15 cellular contexts compared by ENCODE assay signal in genomic region chr17:16495561-16495960, GRCh38. TPM values are rescaled to one million over a fixed set of nuclear protein-coding genes. Genes with fewer than 3 reads are reported as not detected.
A peak's percentile ranks its signal among the peaks of the same experiment; 100 is the strongest.
DNase-seq lines count a peak whose midpoint lies in the region; ATAC-seq and TF ChIP-seq lines count a peak whose summit lies in the region.
"Had no signal": no experiment of that assay in that cellular context is flagged by ENCODE, and none has a peak within 500 bp of the region (broad histone marks: within the 10 kb centered on the region; RNA-seq: fewer than 3 reads in every experiment).

No MANE protein-coding gene starts in this region.

- no peak for ATAC-seq in stimulated activated memory B cell treated with anti-CD40 and anti-IgM and Interleukin-4, amounts not matched to agents 10 μg/mL and 1 μg/mL and 100 μg/mL, for 72 hours
- ATAC-seq in GM21447 (IDR thresholded peaks at IDR 0.05; ENCODE audit: unreplicated experiment) = no peak

- no peaks in the 10 kb centered on the region for H3K27me3 ChIP-seq in transverse colon
- H3K27me3 ChIP-seq: BE2C had no signal

- H3K4me1 Mint-ChIP-seq in neural crest cell (peaks cover 7% of the 10 kb centered on the region), endothelial cell (ENCODE audit: unreplicated experiment) (peaks cover 4% of the 10 kb centered on the region)
- peaks cover 6% of the 10 kb centered on the region for H3K4me1 Mint-ChIP-seq in stimulated activated memory B cell treated with anti-CD40 and anti-IgM and Interleukin-4, amounts not matched to agents 10 μg/mL and 1 μg/mL and 100 μg/mL, for 72 hours

- no peak for TF ChIP-seq CTCF in neural crest cell (conservative IDR thresholded peaks at IDR 0.05)
- TF ChIP-seq CTCF in transverse colon (IDR thresholded peaks at IDR 0.05) = no peak
- no peak for TF ChIP-seq CTCF in endothelial cell (IDR thresholded peaks at IDR 0.05; ENCODE audit: unreplicated experiment)

- H3K4me3 Mint-ChIP-seq in neural crest cell = peak overlapping the region; percentile 35
- no peak overlapping the region for H3K4me3 Mint-ChIP-seq in endothelial cell (ENCODE audit: unreplicated experiment)
- no peak overlapping the region for H3K4me3 Mint-ChIP-seq in stimulated activated memory B cell treated with anti-CD40 and anti-IgM and Interleukin-4, amounts not matched to agents 10 μg/mL and 1 μg/mL and 100 μg/mL, for 72 hours

- DNase-seq in NCI-H69 (lab: John Stamatoyannopoulos, UW) (peak; percentile 5), neural crest cell (ENCODE audit: low read depth, low spot score) (no peak), transverse colon (peak; percentile 30), endothelial cell (ENCODE audit: low spot score) (no peak)
- DNase-seq: ACHN; BE2C; C1 segment of cervical spinal cord; Caco-2; CD4-positive, CD25-positive, alpha-beta regulatory T cell; GDM1; HCEC 1CT had no signal

- in situ Hi-C loops in transverse colon (cut with MboI; ENCODE audit: low pct_ligation_motif_present in 1 of 4, low pct_unique_long_range_greater_than_20kb in 1 of 4, low sequenced_read_pairs in 3 of 4) = no loop called here

- H3K27ac Mint-ChIP-seq in neural crest cell (ENCODE audit: unreplicated experiment) (no peak overlapping the region), endothelial cell (ENCODE audit: unreplicated experiment) (no peak overlapping the region)
- H3K27ac Mint-ChIP-seq in stimulated activated memory B cell treated with anti-CD40 and anti-IgM and Interleukin-4, amounts not matched to agents 10 μg/mL and 1 μg/mL and 100 μg/mL, for 72 hours = no peak overlapping the region
- H3K27ac Mint-ChIP-seq: CD4-positive, CD25-positive, alpha-beta regulatory T cell had no signal

- peaks cover 0 to 26% (median 23%) of the 10 kb centered on the region in 4 donors for H3K4me1 ChIP-seq in transverse colon
- H3K4me1 ChIP-seq: BE2C had no signal

- intact Hi-C loops in transverse colon (cut with DNase I; ENCODE audit: low total_unique reads) = no loop called here

- H3K36me3 ChIP-seq in transverse colon = no peaks in the 10 kb centered on the region
- H3K36me3 ChIP-seq: BE2C had no signal

- TF ChIP-seq POLR2A in transverse colon (IDR thresholded peaks at IDR 0.05) = no peak

- 57 to 70% methylated on average over 3 to 4 of the region's 4 CpGs for WGBS in transverse colon (ENCODE audit: low coverage in 1 of 2), 2 donors

- H3K27me3 Mint-ChIP-seq in neural crest cell (ENCODE audit: low read depth) (peaks cover 39% of the 10 kb centered on the region), endothelial cell (ENCODE audit: unreplicated experiment) (peaks cover 7% of the 10 kb centered on the region)
- H3K27me3 Mint-ChIP-seq in stimulated activated memory B cell treated with anti-CD40 and anti-IgM and Interleukin-4, amounts not matched to agents 10 μg/mL and 1 μg/mL and 100 μg/mL, for 72 hours = peaks cover 26% of the 10 kb centered on the region

- H3K27ac ChIP-seq in transverse colon = no peak overlapping the region
- H3K27ac ChIP-seq: HL-60 had no signal

- no peaks in the 10 kb centered on the region for H3K9me3 Mint-ChIP-seq in neural crest cell
- no peaks in the 10 kb centered on the region for H3K9me3 Mint-ChIP-seq in endothelial cell (ENCODE audit: unreplicated experiment)
- H3K9me3 Mint-ChIP-seq in stimulated activated memory B cell treated with anti-CD40 and anti-IgM and Interleukin-4, amounts not matched to agents 10 μg/mL and 1 μg/mL and 100 μg/mL, for 72 hours = no peaks in the 10 kb centered on the region

- H3K9me3 ChIP-seq in transverse colon = no peaks in the 10 kb centered on the region
- H3K9me3 ChIP-seq: BE2C, Caco-2 had no signal

- no peak for TF ChIP-seq EP300 in transverse colon (IDR thresholded peaks at IDR 0.05; ENCODE audit: low read depth)

- H3K36me3 Mint-ChIP-seq in neural crest cell (ENCODE audit: low read depth) (no peaks in the 10 kb centered on the region), endothelial cell (ENCODE audit: low read depth, unreplicated experiment) (no peaks in the 10 kb centered on the region)
- H3K36me3 Mint-ChIP-seq in stimulated activated memory B cell treated with anti-CD40 and anti-IgM and Interleukin-4, amounts not matched to agents 10 μg/mL and 1 μg/mL and 100 μg/mL, for 72 hours = no peaks in the 10 kb centered on the region
- H3K36me3 Mint-ChIP-seq: CD4-positive, CD25-positive, alpha-beta regulatory T cell had no signal

- H3K4me3 ChIP-seq in transverse colon = no peak overlapping the region

RNA-seq across cellular contexts. Expression of gene LRRC75A, which starts 3.6 kb away (rescaled TPM):
- 5.6 and 7.2 TPM in 2 replicates for total RNA-seq in neural crest cell
- 100 to 1,000 TPM in 2 of 4 donors, 10 to 100 TPM in 2; 67.9 to 194 (median 115) TPM for total RNA-seq in transverse colon
- total RNA-seq in endothelial cell (ENCODE audit: unreplicated experiment) = 0.95 TPM
- total RNA-seq: HT1080 had no signal

Comparison
In these comparisons a context has a peak if more than half of its experiments do, and no peak if none do; other contexts are left out.
1. DNase-seq: peak in NCI-H69 (single experiment) and transverse colon (single experiment); none in neural crest cell (single experiment) and endothelial cell (single experiment).